8 cellular contexts compared by ENCODE assay signal in genomic region chr5:115543365-115543700, GRCh38. TPM values are rescaled to one million over a fixed set of nuclear protein-coding genes. Genes with fewer than 3 reads are reported as not detected.
DNase-seq lines count a peak whose midpoint lies in the region; ATAC-seq and TF ChIP-seq lines count a peak whose summit lies in the region.

No MANE protein-coding gene starts in this region.

- peak overlapping the region; percentile 89 for H3K4me3 ChIP-seq in PC-9

- no peaks in the 10 kb centered on the region for H3K27me3 Mint-ChIP-seq in osteocyte (ENCODE audit: unreplicated experiment)

- intact Hi-C loops in PC-9 (cut with micrococcal nuclease; ENCODE audit: unreplicated experiment), result loop anchor here (5.0 kb wide), 1 partner anchor 81 kb away; no protein-coding TSS in a partner anchor

- H3K4me1 Mint-ChIP-seq in osteocyte (ENCODE audit: unreplicated experiment), result peaks cover 48% of the 10 kb centered on the region

- CTCF ChIA-PET in PC-9 (lab: Charles Lee), result interaction anchor here (0.8 to 1.4 kb wide), 2 partner anchors 177 to 220 kb away, joined by 4 to 13 read pairs; no protein-coding TSS in a partner anchor

- ATAC-seq in HG03135 (IDR thresholded peaks at IDR 0.05; ENCODE audit: unreplicated experiment), result no peak
- ATAC-seq in GM21515 (IDR thresholded peaks at IDR 0.05; ENCODE audit: unreplicated experiment), result no peak

- peaks cover 27% of the 10 kb centered on the region for H3K36me3 Mint-ChIP-seq in osteocyte (ENCODE audit: unreplicated experiment)

- TSS peak; percentile 57 for BruUV-seq in PC-9 (replicated peaks; lab: Mats Ljungman, UMichigan)

- peak overlapping the region; percentile 90 for H3K4me2 ChIP-seq in PC-9

- peaks cover 61% of the 10 kb centered on the region for H3K79me2 ChIP-seq in PC-9 (ENCODE audit: low read depth)

- H3K4me1 ChIP-seq in PC-9 (replicated peaks; ENCODE audit: insufficient read depth), result peaks cover 32% of the 10 kb centered on the region

- POLR2A ChIA-PET in PC-9 (lab: Charles Lee; ENCODE audit: unreplicated experiment), result no interaction called here

- DNase-seq in ELF-1 (ENCODE audit: low read depth, low spot score) (peak; percentile 24), PC-9 (no peak), epithelial cell of prostate (ENCODE audit: low read depth, low spot score) (no peak), osteocyte (ENCODE audit: extremely low spot score, unreplicated experiment) (no peak), NCI-H1436 treated with DMSO at 0.1 percent for 48 hours (lab: John Stamatoyannopoulos, UW) (no peak), OCI-M2 (lab: John Stamatoyannopoulos, UW; ENCODE audit: unreplicated experiment) (no peak)

- peak overlapping the region; percentile 99 for H3K27ac Mint-ChIP-seq in osteocyte (ENCODE audit: unreplicated experiment)

- H3K4me3 Mint-ChIP-seq in osteocyte (ENCODE audit: unreplicated experiment), result peak overlapping the region; percentile 95

- TF ChIP-seq CTCF in PC-9 (conservative IDR thresholded peaks at IDR 0.05), result no peak
- TF ChIP-seq CTCF in osteocyte (IDR thresholded peaks at IDR 0.05), result no peak

- H3K27ac ChIP-seq in PC-9 (peak overlapping the region; percentile 89), epithelial cell of prostate (peak overlapping the region; percentile 92)

- H3K9me2 ChIP-seq in PC-9 (ENCODE audit: insufficient read depth), result no peaks in the 10 kb centered on the region

- no peaks in the 10 kb centered on the region; the same call in 1 of the 2 replicates for H3F3A ChIP-seq in PC-9 (ENCODE audit: insufficient read depth, low read depth)

- H3K9me3 ChIP-seq in PC-9 (ENCODE audit: insufficient read depth, low read depth), result peaks cover 19% of the 10 kb centered on the region

- H3K36me3 ChIP-seq in PC-9 (ENCODE audit: low read depth), result peaks cover 51% of the 10 kb centered on the region

- H4K20me1 ChIP-seq in PC-9 (ENCODE audit: insufficient read depth), result peaks cover 26% of the 10 kb centered on the region

- H3K27me3 ChIP-seq in PC-9 (ENCODE audit: insufficient read depth, low read depth), result no peaks in the 10 kb centered on the region

- no peaks in the 10 kb centered on the region for H3K9me3 Mint-ChIP-seq in osteocyte (ENCODE audit: unreplicated experiment)

- no peak overlapping the region for H2AFZ ChIP-seq in PC-9

RNA-seq across cellular contexts. Expression of gene FEM1C, which starts 1.2 kb away (rescaled TPM):
- total RNA-seq in PC-9 (2021) (11.3 and 15.9 TPM in 2 replicates), osteocyte (12.4 and 12.8 TPM in 2 replicates)

RNA-seq across cellular contexts. Expression of gene TICAM2, which starts 58.9 kb away (rescaled TPM):
- total RNA-seq in PC-9 (2021), result 1.8 and 2.1 TPM in 2 replicates
- 1.6 and 2.8 TPM in 2 replicates for total RNA-seq in osteocyte
